Comparison of ENCODE assay signal across 1 cellular context in the genomic region with DNA sequence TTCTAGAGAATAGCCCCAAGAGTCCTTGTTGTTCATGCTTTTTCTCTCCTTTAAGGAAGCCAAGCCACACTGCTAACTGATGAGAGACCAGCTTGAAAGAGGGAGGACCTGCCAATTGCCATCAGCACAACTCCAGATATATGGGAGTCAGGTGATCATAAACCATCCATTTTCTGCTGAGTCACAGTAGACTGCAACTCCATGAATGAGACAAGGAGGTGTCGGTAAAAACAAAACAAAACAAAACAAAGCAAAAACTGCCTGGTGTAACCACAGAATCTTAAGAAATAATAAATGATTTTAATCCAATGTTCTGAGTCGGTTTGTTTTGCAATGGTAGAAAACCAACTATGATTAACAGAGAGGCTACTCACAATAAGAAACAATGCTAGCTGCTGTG.
TF ChIP-seq lines count a peak whose summit lies in the region.

No MANE protein-coding gene starts in this region.

TF ChIP-seq in GM23338, 12 proteins besides CTCF, POLR2A, EP300 and RAD21:
- TF ChIP-seq NANOG (IDR thresholded peaks at IDR 0.05; ENCODE audit: borderline replicate concordance) (no peak), ZNF114 (CRISPR knock-in tag; IDR thresholded peaks at IDR 0.05) (no peak), POLR2AphosphoS5 (IDR thresholded peaks at IDR 0.05; ENCODE audit: low read depth) (no peak), STAT1 (IDR thresholded peaks at IDR 0.05; ENCODE audit: unreplicated experiment) (no peak), EZH2 (IDR thresholded peaks at IDR 0.05; ENCODE audit: low read depth, unreplicated experiment) (no peak), ZNF331 (CRISPR knock-in tag; IDR thresholded peaks at IDR 0.05; ENCODE audit: low read depth) (no peak), EZH2phosphoT487 (IDR thresholded peaks at IDR 0.05; ENCODE audit: unreplicated experiment) (no peak), CREB1 (CRISPR knock-in tag; IDR thresholded peaks at IDR 0.05; ENCODE audit: low read depth) (no peak), JUNB (IDR thresholded peaks at IDR 0.05; ENCODE audit: unreplicated experiment) (no peak)
- TF ChIP-seq, protein P1, sequence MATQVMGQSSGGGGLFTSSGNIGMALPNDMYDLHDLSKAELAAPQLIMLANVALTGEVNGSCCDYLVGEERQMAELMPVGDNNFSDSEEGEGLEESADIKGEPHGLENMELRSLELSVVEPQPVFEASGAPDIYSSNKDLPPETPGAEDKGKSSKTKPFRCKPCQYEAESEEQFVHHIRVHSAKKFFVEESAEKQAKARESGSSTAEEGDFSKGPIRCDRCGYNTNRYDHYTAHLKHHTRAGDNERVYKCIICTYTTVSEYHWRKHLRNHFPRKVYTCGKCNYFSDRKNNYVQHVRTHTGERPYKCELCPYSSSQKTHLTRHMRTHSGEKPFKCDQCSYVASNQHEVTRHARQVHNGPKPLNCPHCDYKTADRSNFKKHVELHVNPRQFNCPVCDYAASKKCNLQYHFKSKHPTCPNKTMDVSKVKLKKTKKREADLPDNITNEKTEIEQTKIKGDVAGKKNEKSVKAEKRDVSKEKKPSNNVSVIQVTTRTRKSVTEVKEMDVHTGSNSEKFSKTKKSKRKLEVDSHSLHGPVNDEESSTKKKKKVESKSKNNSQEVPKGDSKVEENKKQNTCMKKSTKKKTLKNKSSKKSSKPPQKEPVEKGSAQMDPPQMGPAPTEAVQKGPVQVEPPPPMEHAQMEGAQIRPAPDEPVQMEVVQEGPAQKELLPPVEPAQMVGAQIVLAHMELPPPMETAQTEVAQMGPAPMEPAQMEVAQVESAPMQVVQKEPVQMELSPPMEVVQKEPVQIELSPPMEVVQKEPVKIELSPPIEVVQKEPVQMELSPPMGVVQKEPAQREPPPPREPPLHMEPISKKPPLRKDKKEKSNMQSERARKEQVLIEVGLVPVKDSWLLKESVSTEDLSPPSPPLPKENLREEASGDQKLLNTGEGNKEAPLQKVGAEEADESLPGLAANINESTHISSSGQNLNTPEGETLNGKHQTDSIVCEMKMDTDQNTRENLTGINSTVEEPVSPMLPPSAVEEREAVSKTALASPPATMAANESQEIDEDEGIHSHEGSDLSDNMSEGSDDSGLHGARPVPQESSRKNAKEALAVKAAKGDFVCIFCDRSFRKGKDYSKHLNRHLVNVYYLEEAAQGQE (IDR thresholded peaks at IDR 0.05; ENCODE audit: unreplicated experiment) = no peak
- TF ChIP-seq, protein P2, sequence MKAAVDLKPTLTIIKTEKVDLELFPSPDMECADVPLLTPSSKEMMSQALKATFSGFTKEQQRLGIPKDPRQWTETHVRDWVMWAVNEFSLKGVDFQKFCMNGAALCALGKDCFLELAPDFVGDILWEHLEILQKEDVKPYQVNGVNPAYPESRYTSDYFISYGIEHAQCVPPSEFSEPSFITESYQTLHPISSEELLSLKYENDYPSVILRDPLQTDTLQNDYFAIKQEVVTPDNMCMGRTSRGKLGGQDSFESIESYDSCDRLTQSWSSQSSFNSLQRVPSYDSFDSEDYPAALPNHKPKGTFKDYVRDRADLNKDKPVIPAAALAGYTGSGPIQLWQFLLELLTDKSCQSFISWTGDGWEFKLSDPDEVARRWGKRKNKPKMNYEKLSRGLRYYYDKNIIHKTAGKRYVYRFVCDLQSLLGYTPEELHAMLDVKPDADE (IDR thresholded peaks at IDR 0.05) = no peak
- TF ChIP-seq, protein P3, sequence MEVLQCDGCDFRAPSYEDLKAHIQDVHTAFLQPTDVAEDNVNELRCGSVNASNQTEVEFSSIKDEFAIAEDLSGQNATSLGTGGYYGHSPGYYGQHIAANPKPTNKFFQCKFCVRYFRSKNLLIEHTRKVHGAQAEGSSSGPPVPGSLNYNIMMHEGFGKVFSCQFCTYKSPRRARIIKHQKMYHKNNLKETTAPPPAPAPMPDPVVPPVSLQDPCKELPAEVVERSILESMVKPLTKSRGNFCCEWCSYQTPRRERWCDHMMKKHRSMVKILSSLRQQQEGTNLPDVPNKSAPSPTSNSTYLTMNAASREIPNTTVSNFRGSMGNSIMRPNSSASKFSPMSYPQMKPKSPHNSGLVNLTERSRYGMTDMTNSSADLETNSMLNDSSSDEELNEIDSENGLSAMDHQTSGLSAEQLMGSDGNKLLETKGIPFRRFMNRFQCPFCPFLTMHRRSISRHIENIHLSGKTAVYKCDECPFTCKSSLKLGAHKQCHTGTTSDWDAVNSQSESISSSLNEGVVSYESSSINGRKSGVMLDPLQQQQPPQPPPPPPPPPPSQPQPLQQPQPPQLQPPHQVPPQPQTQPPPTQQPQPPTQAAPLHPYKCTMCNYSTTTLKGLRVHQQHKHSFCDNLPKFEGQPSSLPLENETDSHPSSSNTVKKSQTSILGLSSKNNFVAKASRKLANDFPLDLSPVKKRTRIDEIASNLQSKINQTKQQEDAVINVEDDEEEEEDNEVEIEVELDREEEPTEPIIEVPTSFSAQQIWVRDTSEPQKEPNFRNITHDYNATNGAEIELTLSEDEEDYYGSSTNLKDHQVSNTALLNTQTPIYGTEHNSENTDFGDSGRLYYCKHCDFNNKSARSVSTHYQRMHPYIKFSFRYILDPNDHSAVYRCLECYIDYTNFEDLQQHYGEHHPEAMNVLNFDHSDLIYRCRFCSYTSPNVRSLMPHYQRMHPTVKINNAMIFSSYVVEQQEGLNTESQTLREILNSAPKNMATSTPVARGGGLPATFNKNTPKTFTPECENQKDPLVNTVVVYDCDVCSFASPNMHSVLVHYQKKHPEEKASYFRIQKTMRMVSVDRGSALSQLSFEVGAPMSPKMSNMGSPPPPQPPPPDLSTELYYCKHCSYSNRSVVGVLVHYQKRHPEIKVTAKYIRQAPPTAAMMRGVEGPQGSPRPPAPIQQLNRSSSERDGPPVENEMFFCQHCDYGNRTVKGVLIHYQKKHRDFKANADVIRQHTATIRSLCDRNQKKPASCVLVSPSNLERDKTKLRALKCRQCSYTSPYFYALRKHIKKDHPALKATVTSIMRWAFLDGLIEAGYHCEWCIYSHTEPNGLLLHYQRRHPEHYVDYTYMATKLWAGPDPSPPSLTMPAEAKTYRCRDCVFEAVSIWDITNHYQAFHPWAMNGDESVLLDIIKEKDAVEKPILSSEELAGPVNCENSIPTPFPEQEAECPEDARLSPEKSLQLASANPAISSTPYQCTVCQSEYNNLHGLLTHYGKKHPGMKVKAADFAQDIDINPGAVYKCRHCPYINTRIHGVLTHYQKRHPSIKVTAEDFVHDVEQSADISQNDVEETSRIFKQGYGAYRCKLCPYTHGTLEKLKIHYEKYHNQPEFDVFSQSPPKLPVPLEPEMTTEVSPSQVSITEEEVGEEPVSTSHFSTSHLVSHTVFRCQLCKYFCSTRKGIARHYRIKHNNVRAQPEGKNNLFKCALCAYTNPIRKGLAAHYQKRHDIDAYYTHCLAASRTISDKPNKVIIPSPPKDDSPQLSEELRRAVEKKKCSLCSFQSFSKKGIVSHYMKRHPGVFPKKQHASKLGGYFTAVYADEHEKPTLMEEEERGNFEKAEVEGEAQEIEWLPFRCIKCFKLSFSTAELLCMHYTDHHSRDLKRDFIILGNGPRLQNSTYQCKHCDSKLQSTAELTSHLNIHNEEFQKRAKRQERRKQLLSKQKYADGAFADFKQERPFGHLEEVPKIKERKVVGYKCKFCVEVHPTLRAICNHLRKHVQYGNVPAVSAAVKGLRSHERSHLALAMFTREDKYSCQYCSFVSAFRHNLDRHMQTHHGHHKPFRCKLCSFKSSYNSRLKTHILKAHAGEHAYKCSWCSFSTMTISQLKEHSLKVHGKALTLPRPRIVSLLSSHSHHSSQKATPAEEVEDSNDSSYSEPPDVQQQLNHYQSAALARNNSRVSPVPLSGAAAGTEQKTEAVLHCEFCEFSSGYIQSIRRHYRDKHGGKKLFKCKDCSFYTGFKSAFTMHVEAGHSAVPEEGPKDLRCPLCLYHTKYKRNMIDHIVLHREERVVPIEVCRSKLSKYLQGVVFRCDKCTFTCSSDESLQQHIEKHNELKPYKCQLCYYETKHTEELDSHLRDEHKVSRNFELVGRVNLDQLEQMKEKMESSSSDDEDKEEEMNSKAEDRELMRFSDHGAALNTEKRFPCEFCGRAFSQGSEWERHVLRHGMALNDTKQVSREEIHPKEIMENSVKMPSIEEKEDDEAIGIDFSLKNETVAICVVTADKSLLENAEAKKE (CRISPR knock-in tag; IDR thresholded peaks at IDR 0.05) = no peak
